Comparison of ENCODE assay signal across 1 cellular context in the genomic region with DNA sequence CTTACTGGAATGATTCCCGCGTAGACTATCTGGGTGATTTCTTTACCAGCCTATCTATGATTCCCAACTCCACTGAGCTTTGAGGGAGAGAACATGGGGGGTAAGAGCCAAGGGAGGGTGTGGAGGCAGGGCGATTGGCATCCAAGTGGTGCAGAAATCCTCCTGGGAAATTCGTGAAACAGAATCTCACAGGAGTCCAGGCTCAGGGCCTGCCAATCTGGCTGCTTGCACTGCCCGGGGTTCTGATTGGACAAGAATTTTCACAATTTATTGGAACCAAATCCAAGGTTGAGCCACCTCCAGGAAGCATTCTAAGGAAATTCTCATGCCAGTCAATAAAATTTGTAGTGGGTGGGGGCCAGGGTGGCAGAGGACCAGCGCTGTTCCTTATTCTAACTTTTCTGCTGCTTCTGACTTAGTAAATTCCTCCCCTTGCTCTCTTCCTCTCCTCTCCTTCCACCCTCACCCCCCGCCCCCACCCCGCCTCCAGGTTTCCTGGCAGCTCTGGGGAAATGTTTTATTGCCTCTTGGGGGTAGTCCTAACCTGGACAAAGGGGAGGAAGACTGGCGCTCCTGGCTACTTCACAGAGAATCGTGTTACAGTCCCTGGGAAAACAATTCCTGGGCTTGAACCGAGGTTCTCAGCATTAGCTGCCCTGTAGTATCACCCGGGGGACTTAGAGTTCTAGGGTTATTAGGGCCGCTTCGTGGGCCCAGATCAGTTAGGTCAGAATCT.
TF ChIP-seq lines count a peak whose summit lies in the region.

No MANE protein-coding gene starts in this region.

TF ChIP-seq in GM23338, 12 proteins besides CTCF, POLR2A, EP300 and RAD21 (continued from another document):
- TF ChIP-seq ZNF462 (CRISPR knock-in tag; IDR thresholded peaks at IDR 0.05) (no peak), STAT1 (IDR thresholded peaks at IDR 0.05; ENCODE audit: unreplicated experiment) (no peak), EZH2 (IDR thresholded peaks at IDR 0.05; ENCODE audit: low read depth, unreplicated experiment) (no peak), JUNB (IDR thresholded peaks at IDR 0.05; ENCODE audit: unreplicated experiment) (no peak), ZNF331 (CRISPR knock-in tag; IDR thresholded peaks at IDR 0.05; ENCODE audit: low read depth) (no peak), NANOG (IDR thresholded peaks at IDR 0.05; ENCODE audit: borderline replicate concordance) (no peak)
